23 cellular contexts compared by ENCODE assay signal in the genomic region with DNA sequence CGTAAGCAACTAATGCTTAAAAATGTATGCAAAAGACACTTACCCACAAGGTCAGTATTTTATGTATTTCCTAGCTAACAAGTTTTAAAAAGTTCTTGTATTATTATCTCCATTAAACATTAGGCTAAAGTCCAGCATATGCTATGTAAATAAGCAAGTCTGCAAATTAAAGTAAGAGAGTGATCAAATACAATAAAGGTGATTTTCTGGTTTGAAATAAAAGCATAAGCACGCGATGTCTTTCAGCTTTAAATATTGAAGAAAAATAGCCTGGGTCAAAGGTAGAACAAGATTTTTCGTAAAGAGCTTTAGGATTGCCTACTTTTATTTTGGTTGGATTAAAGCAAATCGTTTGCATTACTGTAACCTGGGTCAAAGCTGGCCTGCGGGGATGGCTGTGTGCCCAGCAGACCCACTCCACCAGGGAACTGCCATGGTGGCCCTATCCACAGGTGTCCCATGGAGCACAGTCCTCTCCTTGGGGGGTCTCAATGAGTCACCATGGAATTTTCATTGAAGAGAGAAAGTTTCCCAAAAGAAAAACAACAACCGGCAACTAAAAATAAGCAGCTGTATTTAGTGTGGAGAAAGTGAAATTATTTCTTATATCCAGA. TPM values are rescaled to one million over a fixed set of nuclear protein-coding genes. Genes with fewer than 3 reads are reported as not detected.
DNase-seq lines count a peak whose midpoint lies in the region; ATAC-seq and TF ChIP-seq lines count a peak whose summit lies in the region.
"Had no signal": no experiment of that assay in that cellular context is flagged by ENCODE, and none has a peak within 500 bp of the region (broad histone marks: within the 10 kb centered on the region; RNA-seq: fewer than 3 reads in every experiment).

No MANE protein-coding gene starts in this region.

- H4K8ac ChIP-seq in mesendoderm (ENCODE audit: low read depth, low read length): no peak overlapping the region

- no peak overlapping the region for H4K5ac ChIP-seq in mesendoderm (ENCODE audit: low read length)

- in situ Hi-C loops in GM23248 (cut with MboI): no loop called here

- no CpG with 5 or more reads among the region's 7 CpGs for WGBS in mesendoderm (ENCODE audit: extremely low coverage, insufficient coverage, low lambda C conversion rate)
- 72 to 78% methylated on average over 7 of the region's 7 CpGs for WGBS in GM23248 (ENCODE audit: low coverage in 1 of 2, low lambda C conversion rate in 2 of 2, missing lambda C conversion rate in 2 of 2), 2 experiments

- H3K23ac ChIP-seq in mesendoderm (ENCODE audit: low read length): no peak overlapping the region

- no peaks in the 10 kb centered on the region for H3K9me2 ChIP-seq in GM23248 (ENCODE audit: insufficient read depth)

- H3K9ac ChIP-seq in mesendoderm (ENCODE audit: low read length): no peak overlapping the region
- H3K9ac ChIP-seq in GM23248: no peak overlapping the region
- H3K9ac ChIP-seq: KMS-11 had no signal

- H3K4me1 ChIP-seq in SJSA1 (replicated peaks) (peaks cover 40% of the 10 kb centered on the region), mesendoderm (ENCODE audit: control insufficient read depth, low read depth, low read length) (no peaks in the 10 kb centered on the region), GM23248 (ENCODE audit: insufficient read depth) (no peaks in the 10 kb centered on the region)
- H3K4me1 ChIP-seq: BE2C had no signal

- no peak overlapping the region for H3K4ac ChIP-seq in mesendoderm (ENCODE audit: low read depth, low read length)

- H2BK15ac ChIP-seq in mesendoderm (replicated peaks; ENCODE audit: low read depth): no peak overlapping the region

- no peaks in the 10 kb centered on the region for H3K9me3 ChIP-seq in SJSA1 (replicated peaks)
- H3K9me3 ChIP-seq in GM23248 (ENCODE audit: low read depth): no peaks in the 10 kb centered on the region
- H3K9me3 ChIP-seq: BE2C had no signal

- H3K27me3 ChIP-seq in SJSA1 (replicated peaks): no peaks in the 10 kb centered on the region
- H3K27me3 ChIP-seq in mesendoderm (ENCODE audit: insufficient read depth, low read length, poor library complexity): no peaks in the 10 kb centered on the region
- no peaks in the 10 kb centered on the region for H3K27me3 ChIP-seq in GM23248 (replicated peaks; ENCODE audit: insufficient read depth)
- H3K27me3 ChIP-seq: BE2C had no signal

- H3K18ac ChIP-seq in mesendoderm (ENCODE audit: low read length): peak overlapping the region; percentile 28

- peak; percentile 14 for DNase-seq in H4 (ENCODE audit: low spot score)
- peak; percentile 94 to 98 for DNase-seq in SJSA1 (ENCODE audit: low read depth in 1 of 2, low spot score in 2 of 2)
- peak; percentile 57 for DNase-seq in choroid plexus epithelial cell (ENCODE audit: low read depth)
- peak; percentile 55 for DNase-seq in mesendoderm
- no peak for DNase-seq in DMS114 treated with DMSO at 0.1 percent for 48 hours (lab: John Stamatoyannopoulos, UW; ENCODE audit: unreplicated experiment)
- DNase-seq in GM23248: no peak
- no peak for DNase-seq in coronary artery (ENCODE audit: low spot score)
- DNase-seq: BE2C; CD4-positive, CD25-positive, alpha-beta regulatory T cell; COR-L47; DMS153; HCEC 1CT; NCI-H1417; NCI-H187; NCI-H2107; NCI-H2227 treated with DMSO at 0.1 percent for 48 hours; NCI-H510A treated with DMSO at 0.1 percent for 48 hours; NCI-H82; RPMI8226; SIG-M5 had no signal

- no peak overlapping the region for H2AK5ac ChIP-seq in mesendoderm (ENCODE audit: low read length)

- H3K4me3 ChIP-seq in SJSA1 (no peak overlapping the region), choroid plexus epithelial cell (ENCODE audit: low read depth, low read length) (no peak overlapping the region), mesendoderm (ENCODE audit: low read length) (no peak overlapping the region), GM23248 (no peak overlapping the region), coronary artery (no peak overlapping the region)
- H3K4me3 ChIP-seq: GM12878 had no signal

- no peaks in the 10 kb centered on the region for H3F3A ChIP-seq in GM23248 (ENCODE audit: insufficient read depth)

- no peak overlapping the region for H2AFZ ChIP-seq in GM23248

- H3K36me3 ChIP-seq in SJSA1 (no peaks in the 10 kb centered on the region), mesendoderm (ENCODE audit: control insufficient read depth, insufficient read depth, low read length) (no peaks in the 10 kb centered on the region), GM23248 (ENCODE audit: low read depth) (no peaks in the 10 kb centered on the region)
- H3K36me3 ChIP-seq: BE2C had no signal

- no peak overlapping the region for H2BK120ac ChIP-seq in mesendoderm (ENCODE audit: low read depth, low read length)

- no peak overlapping the region for H3K56ac ChIP-seq in mesendoderm (ENCODE audit: low read length)

- no peak for ATAC-seq in GM18870 (IDR thresholded peaks at IDR 0.05; ENCODE audit: unreplicated experiment)
- ATAC-seq: GM12878 had no signal

- H3K79me2 ChIP-seq in mesendoderm (ENCODE audit: control insufficient read depth, insufficient read depth, low read length): no peaks in the 10 kb centered on the region
- H3K79me2 ChIP-seq in GM23248 (ENCODE audit: insufficient read depth): no peaks in the 10 kb centered on the region

- H3K79me1 ChIP-seq in mesendoderm (ENCODE audit: low read length): no peaks in the 10 kb centered on the region

- no peak overlapping the region for H3K4me2 ChIP-seq in mesendoderm (ENCODE audit: low read length)
- no peak overlapping the region for H3K4me2 ChIP-seq in GM23248 (ENCODE audit: unreplicated experiment)
- H3K4me2 ChIP-seq: KMS-11 had no signal

- H2BK5ac ChIP-seq in mesendoderm (ENCODE audit: low read length): no peak overlapping the region

- peak overlapping the region; percentile 80 for H3K27ac ChIP-seq in SJSA1
- no peak overlapping the region for H3K27ac ChIP-seq in mesendoderm (ENCODE audit: low read depth, low read length)
- H3K27ac ChIP-seq in GM23248: no peak overlapping the region
- H3K27ac ChIP-seq in coronary artery: no peak overlapping the region
- H3K27ac ChIP-seq: KMS-11 had no signal

- no peak for TF ChIP-seq CTCF in choroid plexus epithelial cell (conservative IDR thresholded peaks at IDR 0.05; ENCODE audit: low read depth, low read length)
- no peak for TF ChIP-seq CTCF in coronary artery (IDR thresholded peaks at IDR 0.05)

- no peaks in the 10 kb centered on the region for H4K20me1 ChIP-seq in GM23248 (ENCODE audit: insufficient read depth)

RNA-seq across cellular contexts. Expression of a gene that starts 12.9 kb away (rescaled TPM):
- 36.0 and 42.1 TPM in 2 replicates for total RNA-seq in H4 (2014; rRNA removed; shearing (Covaris generic))
- total RNA-seq in SJSA1 (2014; rRNA removed; shearing (Covaris generic)): 30.6 and 51.8 TPM in 2 replicates
- polyA plus RNA-seq in mesendoderm (2013, experiment 1 of 2): 15.6 TPM
- 16.0 TPM for polyA plus RNA-seq in mesendoderm (2013, experiment 2 of 2)
- 24.7 and 29.3 TPM in 2 replicates for total RNA-seq in GM23248 (2014; rRNA removed; shearing (Covaris generic))
- 9.2 and 10.4 TPM in 2 replicates for polyA plus RNA-seq in GM23248 (2016; fragmentation: Nextera tagmentation; extraction: Ambion mirVana)
- total RNA-seq: CD4-positive, CD25-positive, alpha-beta regulatory T cell had no signal
- polyA plus RNA-seq: CD4-positive, CD25-positive, alpha-beta regulatory T cell had no signal

Comparison
In these comparisons a context has a peak if more than half of its experiments do, and no peak if none do; other contexts are left out.
1. DNase-seq: peak in H4 (single experiment), SJSA1 (2 of 2), choroid plexus epithelial cell (single experiment) and mesendoderm (single experiment); none in DMS114 treated with DMSO at 0.1 percent for 48 hours (single experiment), GM23248 (single experiment) and coronary artery (single experiment).